ENCODE assay signal across 18 cellular contexts in genomic region chr14:50319293-50319692, GRCh38. TPM values are rescaled to one million over a fixed set of nuclear protein-coding genes. Genes with fewer than 3 reads are reported as not detected.
A peak's percentile ranks its signal among the peaks of the same experiment; 100 is the strongest.
DNase-seq lines count a peak whose midpoint lies in the region; ATAC-seq, FAIRE-seq and TF ChIP-seq lines count a peak whose summit lies in the region.
"Had no signal": no experiment of that assay in that cellular context is flagged by ENCODE, and none has a peak within 500 bp of the region (broad histone marks: within the 10 kb centered on the region; RNA-seq: fewer than 3 reads in every experiment).

No MANE protein-coding gene starts in this region.

- H3K4me3 Mint-ChIP-seq in Caco-2 (ENCODE audit: unreplicated experiment) = no peak overlapping the region
- H3K4me3 Mint-ChIP-seq in WTC11 = no peak overlapping the region
- H3K4me3 Mint-ChIP-seq: activated CD8-positive, alpha-beta T cell treated with anti-CD3 and anti-CD28 coated beads, Interleukin-2, amount 10 ng/mL, durations not matched to agents 7 days and 5 days; activated T-cell treated with anti-CD3 and anti-CD28 coated beads, Interleukin-2, amount 50 U/mL, for 72 hours had no signal

- no peak overlapping the region for H3K4ac ChIP-seq in IMR-90 (ENCODE audit: low read depth, low read length)

- H4K20me1 ChIP-seq in IMR-90 (ENCODE audit: insufficient read depth, low read length) (no peaks in the 10 kb centered on the region; the same call in 1 of the 2 replicates), GM12878 (ENCODE audit: control insufficient read depth, insufficient read depth) (no peaks in the 10 kb centered on the region; the same call in 1 of the 2 replicates), keratinocyte (ENCODE audit: control insufficient read depth, extremely low read depth, insufficient read depth, low read length) (no peaks in the 10 kb centered on the region)

- H3K9me3 Mint-ChIP-seq in Caco-2 (ENCODE audit: unreplicated experiment) (no peaks in the 10 kb centered on the region), WTC11 (peaks cover 9% of the 10 kb centered on the region)

- DNase-seq in Caco-2 = no peak
- peak; percentile 46 for DNase-seq in IMR-90
- no peak for DNase-seq in GM12878 (ENCODE audit: low read depth, low spot score)
- no peak for DNase-seq in keratinocyte (ENCODE audit: low read depth, low spot score)
- DNase-seq in DMS 273 (lab: John Stamatoyannopoulos, UW; ENCODE audit: unreplicated experiment) = no peak
- DNase-seq in WTC11 (ENCODE audit: low spot score) = no peak
- DNase-seq in RCC 7860 (ENCODE audit: low spot score) = no peak
- DNase-seq: activated CD8-positive, alpha-beta T cell treated with anti-CD3 and anti-CD28 coated beads, Interleukin-2, amount 10 ng/mL, durations not matched to agents 7 days and 5 days; activated T-cell treated with anti-CD3 and anti-CD28 coated beads, Interleukin-2, amount 50 U/mL, for 72 hours; caudate nucleus; COR-L47; left lung; NCI-H1105 treated with DMSO at 0.1 percent for 48 hours; NCI-H69; occipital lobe; substantia nigra; SW 1271 had no signal

- CTCF ChIA-PET in Caco-2 (lab: Charles Lee) = no interaction called here
- CTCF ChIA-PET in IMR-90 (lab: Yijun Ruan, JAX) = interaction anchor here (0.6 kb wide), 1 partner anchor 14 kb away, joined by 3 read pairs; no protein-coding TSS in a partner anchor
- CTCF ChIA-PET in GM12878 (lab: Yijun Ruan, JAX) = interaction anchor here (0.7 to 3.7 kb wide), 5 partner anchors 7 to 220 kb away, joined by 3 to 39 read pairs (median 6); partner anchors contain the start of genes DMAC2L and L2HGDH
- CTCF ChIA-PET in WTC11 (lab: Charles Lee) = interaction anchor here (0.6 to 2.2 kb wide), 3 partner anchors 13 to 307 kb away, joined by 3 to 11 read pairs (median 4); no protein-coding TSS in a partner anchor

- no peak overlapping the region for H3K27ac ChIP-seq in IMR-90 (ENCODE audit: insufficient read depth, low read length)
- no peak overlapping the region; the same call in 1 of the 2 replicates for H3K27ac ChIP-seq in GM12878 (ENCODE audit: control insufficient read depth, insufficient read depth)
- H3K27ac ChIP-seq in keratinocyte (ENCODE audit: control insufficient read depth, insufficient read depth, low read length) = peak overlapping the region; percentile 96

- POLR2A ChIA-PET in Caco-2 (lab: Charles Lee) = no interaction called here
- POLR2A ChIA-PET in IMR-90 (lab: Charles Lee; ENCODE audit: unreplicated experiment) = no interaction called here
- POLR2A ChIA-PET in GM12878 (lab: Charles Lee) = interaction anchor here (1.4 kb wide), 1 partner anchor 209 kb away, joined by 4 read pairs; no protein-coding TSS in a partner anchor
- POLR2A ChIA-PET in WTC11 (lab: Charles Lee) = no interaction called here

- no peak overlapping the region for H2BK5ac ChIP-seq in IMR-90 (ENCODE audit: low read depth, low read length, poor library complexity, severe bottlenecking)

- no peak overlapping the region; the same call in 1 of the 2 replicates for H3K18ac ChIP-seq in IMR-90 (ENCODE audit: low read depth, low read length)

- H3K36me3 ChIP-seq in Caco-2 (ENCODE audit: control insufficient read depth, insufficient read depth, low read length) (no peaks in the 10 kb centered on the region), IMR-90 (ENCODE audit: control insufficient read depth, insufficient read depth, low read length) (no peaks in the 10 kb centered on the region), GM12878 (ENCODE audit: control insufficient read depth in 2 of 2, insufficient read depth in 2 of 2, low read length in 1 of 2) (peaks cover 0 to 3% of the 10 kb centered on the region in 2 experiments; a peak in 2 of 4 replicates), keratinocyte (ENCODE audit: control insufficient read depth in 2 of 2, extremely low read depth in 1 of 2, insufficient read depth in 2 of 2, low read length in 2 of 2) (peaks cover 0 to 5% of the 10 kb centered on the region in 2 experiments)

- dilution Hi-C loops in IMR-90 (cut with HindIII; ENCODE audit: low sequenced_read_pairs, unreplicated experiment) (no loop called here), keratinocyte (cut with MboI; ENCODE audit: extremely low pct_ligation_motif_present, low sequenced_read_pairs) (no loop called here)

- H2BK20ac ChIP-seq in IMR-90 (ENCODE audit: low read depth, low read length) = no peak overlapping the region

- H3K4me3 ChIP-seq in Caco-2 (ENCODE audit: low read depth, low read length) = no peak overlapping the region
- H3K4me3 ChIP-seq in IMR-90 (ENCODE audit: insufficient read depth, low read depth, low read length) = no peak overlapping the region
- no peak overlapping the region for H3K4me3 ChIP-seq in GM12878
- H3K4me3 ChIP-seq in keratinocyte (ENCODE audit: control insufficient read depth in 2 of 3, extremely low read depth in 1 of 3, insufficient read depth in 2 of 3, low read depth in 1 of 3, low read length in 3 of 3) = no peak overlapping the region
- H3K4me3 ChIP-seq: left lung had no signal

- H3K27me3 Mint-ChIP-seq in Caco-2 (ENCODE audit: insufficient read depth, unreplicated experiment) = no peaks in the 10 kb centered on the region
- H3K27me3 Mint-ChIP-seq in WTC11 (ENCODE audit: low read depth) = peaks cover 1% of the 10 kb centered on the region; the same call in 1 of the 2 replicates

- H3K79me2 ChIP-seq in GM12878 (ENCODE audit: control insufficient read depth, insufficient read depth, low read length) (peaks cover 9% of the 10 kb centered on the region), keratinocyte (ENCODE audit: control insufficient read depth, insufficient read depth, low read length) (peaks cover 12% of the 10 kb centered on the region)

- H3K27me3 ChIP-seq in Caco-2 (replicated peaks; ENCODE audit: control insufficient read depth, insufficient read depth, low read length) (no peaks in the 10 kb centered on the region), IMR-90 (ENCODE audit: control insufficient read depth, insufficient read depth, low read length) (no peaks in the 10 kb centered on the region), GM12878 (replicated peaks in 1 of 2; ENCODE audit: control insufficient read depth in 2 of 2, insufficient read depth in 2 of 2, low read length in 1 of 2) (no peaks in the 10 kb centered on the region), keratinocyte (ENCODE audit: control insufficient read depth, extremely low read depth, insufficient read depth, low read length) (no peaks in the 10 kb centered on the region)
- H3K27me3 ChIP-seq: left lung had no signal

- TF ChIP-seq RAD21 in IMR-90 (IDR thresholded peaks at IDR 0.05; ENCODE audit: low read length) = no peak
- no peak for TF ChIP-seq RAD21 in GM12878 (IDR thresholded peaks at IDR 0.05; ENCODE audit: insufficient read depth, low read depth, low read length)

- H3K79me1 ChIP-seq in IMR-90 (ENCODE audit: low read depth in 1 of 2, low read length in 2 of 2) = peaks cover 5 to 37% of the 10 kb centered on the region in 2 experiments; a peak in 3 of 4 replicates

- peaks cover 8% of the 10 kb centered on the region for H3K9me1 ChIP-seq in IMR-90 (ENCODE audit: insufficient read depth, low read length)
- no peaks in the 10 kb centered on the region for H3K9me1 ChIP-seq in keratinocyte (ENCODE audit: control insufficient read depth, extremely low read depth, insufficient read depth, low read length)

- no peak for TF ChIP-seq EP300 in GM12878 (IDR thresholded peaks at IDR 0.05; ENCODE audit: borderline replicate concordance in 1 of 2, control insufficient read depth in 1 of 2, low read depth in 2 of 2, low read length in 2 of 2)

- H4K8ac ChIP-seq in IMR-90 (ENCODE audit: low read depth in 2 of 2, low read length in 2 of 2) = no peak overlapping the region

- SMC1A ChIA-PET in GM12878 (lab: Charles Lee; ENCODE audit: uncharacterized antibody, unreplicated experiment) = interaction anchor here (2.6 kb wide), 1 partner anchor 23 kb away, joined by 11 read pairs; no protein-coding TSS in a partner anchor

- intact Hi-C loops in Caco-2 (cut with micrococcal nuclease; ENCODE audit: unreplicated experiment) = no loop called here
- intact Hi-C loops in IMR-90 (cut with micrococcal nuclease) = no loop called here
- intact Hi-C loops in GM12878 (cut with micrococcal nuclease; ENCODE audit: unreplicated experiment) = loop anchor here (10.0 kb wide), 1 partner anchor 506 kb away; no protein-coding TSS in a partner anchor

- H3K56ac ChIP-seq in IMR-90 (ENCODE audit: extremely low read depth, insufficient read depth, low read length) = no peak overlapping the region

- H3K9me3 ChIP-seq in Caco-2 = no peaks in the 10 kb centered on the region
- no peaks in the 10 kb centered on the region for H3K9me3 ChIP-seq in IMR-90 (ENCODE audit: control insufficient read depth, insufficient read depth, low read length)
- H3K9me3 ChIP-seq in GM12878 (replicated peaks; ENCODE audit: control insufficient read depth, insufficient read depth, low read length) = peaks cover 2% of the 10 kb centered on the region; the same call in 1 of the 3 replicates
- H3K9me3 ChIP-seq in keratinocyte (ENCODE audit: control insufficient read depth, low read depth, low read length) = no peaks in the 10 kb centered on the region
- H3K9me3 ChIP-seq: left lung had no signal

- no peak overlapping the region for H4K91ac ChIP-seq in IMR-90 (ENCODE audit: insufficient read depth, low read depth, low read length)

- no CpG with 5 or more reads among the region's 1 CpG for WGBS in IMR-90 (ENCODE audit: extremely low coverage in 2 of 2, insufficient read length in 1 of 2), 2 experiments
- WGBS in GM12878 (ENCODE audit: insufficient coverage, insufficient replicate concordance, low lambda C conversion rate, missing lambda C conversion rate) = 57% methylated on average over 1 of the region's 1 CpG

- BruUV-seq in Caco-2 (replicated peaks; lab: Mats Ljungman, UMichigan) (no TSS peak), IMR-90 (replicated peaks; lab: Mats Ljungman, UMichigan) (no TSS peak), GM12878 (replicated peaks; lab: Mats Ljungman, UMichigan) (TSS peak; percentile 22)

- H3K27ac Mint-ChIP-seq in Caco-2 (ENCODE audit: unreplicated experiment) = peak overlapping the region; percentile 2
- no peak overlapping the region for H3K27ac Mint-ChIP-seq in WTC11
- H3K27ac Mint-ChIP-seq: activated CD8-positive, alpha-beta T cell treated with anti-CD3 and anti-CD28 coated beads, Interleukin-2, amount 10 ng/mL, durations not matched to agents 7 days and 5 days; activated T-cell treated with anti-CD3 and anti-CD28 coated beads, Interleukin-2, amount 50 U/mL, for 72 hours had no signal

- ATAC-seq in IMR-90 (ENCODE audit: low read depth) (no peak), GM12878 (no peak), GM21526 (IDR thresholded peaks at IDR 0.05; ENCODE audit: low FRiP score, unreplicated experiment) (no peak), WTC11 (no peak)
- ATAC-seq: activated CD8-positive, alpha-beta T cell treated with anti-CD3 and anti-CD28 coated beads, Interleukin-2, amount 10 ng/mL, durations not matched to agents 7 days and 5 days; activated T-cell treated with anti-CD3 and anti-CD28 coated beads, Interleukin-2, amount 50 U/mL, for 72 hours; left lung had no signal

- in situ Hi-C loops in IMR-90 (cut with MboI; ENCODE audit: low sequenced_read_pairs) = no loop called here
- in situ Hi-C loops in GM12878 (cut with MboI) = no loop called here

- H2AFZ ChIP-seq in IMR-90 (replicated peaks; ENCODE audit: low read length, poor library complexity) (no peak overlapping the region), GM12878 (ENCODE audit: control insufficient read depth, low read depth, low read length) (no peak overlapping the region), keratinocyte (ENCODE audit: control insufficient read depth, low read length) (no peak overlapping the region)

- no peak overlapping the region for H2BK120ac ChIP-seq in IMR-90 (ENCODE audit: low read depth, low read length)

- TF ChIP-seq POLR2A in IMR-90 (IDR thresholded peaks at IDR 0.05; ENCODE audit: low read depth, low read length) (no peak), GM12878 (IDR thresholded peaks at IDR 0.05; ENCODE audit: low read depth, low read length) (no peak)

- TF ChIP-seq CTCF in Caco-2 (IDR thresholded peaks at IDR 0.05; ENCODE audit: insufficient read depth in 1 of 2, low read depth in 1 of 2, low read length in 1 of 2, severe bottlenecking in 1 of 2, unreplicated experiment in 1 of 2) (no peak), IMR-90 (conservative IDR thresholded peaks at IDR 0.05; ENCODE audit: low read depth, low read length) (no peak), GM12878 (IDR thresholded peaks at IDR 0.05 in 2 of 3, conservative IDR thresholded peaks at IDR 0.05 in 1 of 3; ENCODE audit: control insufficient read depth in 2 of 3, extremely low read depth in 1 of 3, insufficient read depth in 1 of 3, low read depth in 3 of 3, low read length in 3 of 3) (no peak), keratinocyte (optimal IDR thresholded peaks at IDR 0.05 in 1 of 3, IDR thresholded peaks at IDR 0.05 in 1 of 3, conservative IDR thresholded peaks at IDR 0.05 in 1 of 3; ENCODE audit: extremely low read depth in 1 of 3, insufficient read depth in 2 of 3, low read length in 3 of 3) (no peak), WTC11 (IDR thresholded peaks at IDR 0.05) (no peak)

- H3K9ac ChIP-seq in IMR-90 (ENCODE audit: low read depth, low read length) (no peak overlapping the region), GM12878 (ENCODE audit: control insufficient read depth, insufficient read depth, low read length) (no peak overlapping the region), keratinocyte (ENCODE audit: control insufficient read depth, extremely low read depth, insufficient read depth, low read length) (peak overlapping the region; percentile 77)

- H3K4me1 Mint-ChIP-seq in Caco-2 (ENCODE audit: low read depth, unreplicated experiment) (no peaks in the 10 kb centered on the region), WTC11 (0 out of 2 replicates have a peak, but pooled peaks cover 3% of the 10 kb centered on the region)

- H3K4me2 ChIP-seq in IMR-90 (ENCODE audit: low read depth, low read length) (no peak overlapping the region; the same call in 1 of the 2 replicates), GM12878 (ENCODE audit: control insufficient read depth, insufficient read depth) (no peak overlapping the region), keratinocyte (ENCODE audit: control insufficient read depth, extremely low read depth, insufficient read depth, low read depth, low read length) (peak overlapping the region; percentile 91)

- H3K14ac ChIP-seq in IMR-90 (replicated peaks; ENCODE audit: low read depth, low read length) = 0 out of 2 replicates have a peak overlapping the region, but pooled peaks have one; percentile 1

- no peak overlapping the region for H2BK15ac ChIP-seq in IMR-90 (ENCODE audit: low read depth, low read length)

- H3K23ac ChIP-seq in IMR-90 (ENCODE audit: low read depth, low read length) = peak overlapping the region; percentile 25; the same call in 1 of the 2 replicates

- H3K4me1 ChIP-seq in Caco-2 (no peaks in the 10 kb centered on the region; the same call in 1 of the 2 replicates), IMR-90 (ENCODE audit: control insufficient read depth, insufficient read depth, low read length) (peaks cover 9% of the 10 kb centered on the region), GM12878 (ENCODE audit: control insufficient read depth, insufficient read depth, low read length) (peaks cover 27% of the 10 kb centered on the region), keratinocyte (ENCODE audit: control insufficient read depth, extremely low read depth, insufficient read depth, low read length) (peaks cover 25% of the 10 kb centered on the region)

- no peak overlapping the region for H2AK9ac ChIP-seq in IMR-90 (replicated peaks; ENCODE audit: low read depth, low read length, poor library complexity)

- no peak for FAIRE-seq in GM12878 (lab: Jason Lieb, UNC)
- no peak for FAIRE-seq in keratinocyte (lab: Jason Lieb, UNC)
- FAIRE-seq in RCC 7860 (lab: Jason Lieb, UNC) = no peak

- RAD21 ChIA-PET in GM12878 (lab: Charles Lee; ENCODE audit: unreplicated experiment) = no interaction called here

- peaks cover 11% of the 10 kb centered on the region for H3K36me3 Mint-ChIP-seq in Caco-2 (ENCODE audit: insufficient read depth, unreplicated experiment)
- peaks cover 24% of the 10 kb centered on the region for H3K36me3 Mint-ChIP-seq in WTC11

- peak overlapping the region; percentile 11; the same call in 1 of the 2 replicates for H2AK5ac ChIP-seq in IMR-90 (ENCODE audit: low read depth, low read length)

- 0 out of 2 replicates have a peak overlapping the region, but pooled peaks have one; percentile 16 for H4K5ac ChIP-seq in IMR-90 (ENCODE audit: low read depth, low read length)

RNA-seq across cellular contexts. Expression of gene DMAC2L, which starts 7.2 kb away (rescaled TPM):
- total RNA-seq in Caco-2 (2022) (25.8 and 27.6 TPM in 2 replicates), IMR-90 (2012; rRNA removed) (3.9 and 5.0 TPM in 2 replicates), GM12878 (2014; rRNA removed) (9.5 and 11.3 TPM in 2 replicates), GM12878 (2014; rRNA removed; fragmentation: Illumina TruSeq; extraction: Trizol) (11.9 TPM in 2 replicates), GM12878 (2021) (21.4 and 22.5 TPM in 2 replicates), WTC11 (2021) (14.0 to 17.7 TPM (median 16.4 TPM) in 3 replicates)
- polyA plus RNA-seq in IMR-90 (2012; rRNA removed) (6.1 and 7.8 TPM in 2 replicates), GM12878 (2011; rRNA removed) (33.8 and 34.9 TPM in 2 replicates), GM12878 (2014; fragmentation: Illumina TruSeq; extraction: Trizol) (11.9 and 14.5 TPM in 2 replicates), GM12878 (2014; fragmentation: Nextera tagmentation; extraction: Ambion mirVana) (10 to 100 TPM; 63.7 to 76.3 TPM), GM12878 (2014; rRNA removed) (17.2 and 20.9 TPM in 2 replicates), GM12878 (2016; fragmentation: Nextera tagmentation; extraction: Ambion mirVana) (10 to 100 TPM; 34.1 to 35.8 TPM), keratinocyte (11.2 to 12.4 TPM (median 11.7 TPM) in 3 replicates)
- 2.2 and 9.5 TPM in 2 replicates for polyA plus RNA-seq in IMR-90 (2012; cell fraction: cytosol; rRNA removed)
- 6.2 and 11.8 TPM in 2 replicates for polyA plus RNA-seq in IMR-90 (2012; cell fraction: nucleus; rRNA removed; ENCODE audit: low replicate concordance)
- 38.7 and 40.8 TPM in 2 replicates for total RNA-seq in GM12878 (2013; cell fraction: nucleolus; rRNA removed)
- polyA plus RNA-seq in GM12878 (2011; ENCODE audit: low read depth) = 10.8 TPM
- 20.5 and 26.7 TPM in 2 replicates for polyA plus RNA-seq in GM12878 (2011; cell fraction: cytosol; rRNA removed)
- polyA plus RNA-seq in GM12878 (2011; cell fraction: nucleus; rRNA removed) = 15.8 and 17.5 TPM in 2 replicates
- polyA plus RNA-seq in GM12878 (2012) = 16.0 and 19.3 TPM in 2 replicates
- polyA minus RNA-seq in GM12878 (2011; rRNA and poly(A)+ RNA removed) = 14.7 and 20.0 TPM in 2 replicates
- polyA minus RNA-seq in GM12878 (2011; cell fraction: cytosol; rRNA and poly(A)+ RNA removed) = 6.4 and 6.9 TPM in 2 replicates
- 11.1 and 18.5 TPM in 2 replicates for polyA minus RNA-seq in GM12878 (2011; cell fraction: nucleus; rRNA and poly(A)+ RNA removed)
- 7.8 TPM for polyA plus RNA-seq in keratinocyte (2011; ENCODE audit: low read depth)
- polyA plus RNA-seq in keratinocyte (2011; cell fraction: cytosol; rRNA removed) = 7.7 and 9.2 TPM in 2 replicates
- 7.5 and 8.8 TPM in 2 replicates for polyA plus RNA-seq in keratinocyte (2011; cell fraction: nucleus; rRNA removed)
- polyA plus RNA-seq in keratinocyte (2012; ENCODE audit: low replicate concordance) = 8.0 and 8.7 TPM in 2 replicates
- polyA minus RNA-seq in keratinocyte = 2.4 to 10.9 TPM (median 8.1 TPM) in 3 replicates
- polyA minus RNA-seq in keratinocyte (2011; cell fraction: cytosol; rRNA and poly(A)+ RNA removed) = 7.1 TPM
- 3.0 and 5.8 TPM in 2 replicates for polyA minus RNA-seq in keratinocyte (2011; cell fraction: nucleus; rRNA and poly(A)+ RNA removed)

RNA-seq across cellular contexts. Expression of gene L2HGDH, which starts 7.3 kb away (rescaled TPM):
- total RNA-seq in Caco-2 (2022) (25.0 and 27.6 TPM in 2 replicates), IMR-90 (2012; rRNA removed) (3.8 and 5.0 TPM in 2 replicates), GM12878 (2014; rRNA removed) (13.3 and 15.9 TPM in 2 replicates), GM12878 (2014; rRNA removed; fragmentation: Illumina TruSeq; extraction: Trizol) (9.7 and 10.5 TPM in 2 replicates), GM12878 (2021) (14.1 TPM in 2 replicates), WTC11 (2021) (23.9 to 26.7 TPM (median 24.0 TPM) in 3 replicates)
- polyA plus RNA-seq in IMR-90 (2012; rRNA removed) (2.8 and 3.1 TPM in 2 replicates), GM12878 (2011; rRNA removed) (11.7 and 12.0 TPM in 2 replicates), GM12878 (2014; fragmentation: Illumina TruSeq; extraction: Trizol) (13.7 and 16.9 TPM in 2 replicates), GM12878 (2014; fragmentation: Nextera tagmentation; extraction: Ambion mirVana) (1 to 10 TPM; 2.6 to 3.0 TPM), GM12878 (2014; rRNA removed) (13.4 and 16.3 TPM in 2 replicates), GM12878 (2016; fragmentation: Nextera tagmentation; extraction: Ambion mirVana) (10 to 100 TPM; 14.4 to 18.3 TPM), keratinocyte (5.0 to 7.9 TPM (median 6.4 TPM) in 3 replicates)
- polyA plus RNA-seq in IMR-90 (2012; cell fraction: cytosol; rRNA removed) = 1.5 and 2.3 TPM in 2 replicates
- polyA plus RNA-seq in IMR-90 (2012; cell fraction: nucleus; rRNA removed; ENCODE audit: low replicate concordance) = 0.87 and 2.4 TPM in 2 replicates
- total RNA-seq in GM12878 (2013; cell fraction: nucleolus; rRNA removed) = 18.0 and 18.5 TPM in 2 replicates
- 5.8 TPM for polyA plus RNA-seq in GM12878 (2011; ENCODE audit: low read depth)
- polyA plus RNA-seq in GM12878 (2011; cell fraction: cytosol; rRNA removed) = 9.8 and 17.0 TPM in 2 replicates
- polyA plus RNA-seq in GM12878 (2011; cell fraction: nucleus; rRNA removed) = 6.1 and 10.4 TPM in 2 replicates
- polyA plus RNA-seq in GM12878 (2012) = 8.0 and 8.9 TPM in 2 replicates
- 7.0 and 8.5 TPM in 2 replicates for polyA minus RNA-seq in GM12878 (2011; rRNA and poly(A)+ RNA removed)
- 5.2 and 5.8 TPM in 2 replicates for polyA minus RNA-seq in GM12878 (2011; cell fraction: cytosol; rRNA and poly(A)+ RNA removed)
- 7.5 and 12.3 TPM in 2 replicates for polyA minus RNA-seq in GM12878 (2011; cell fraction: nucleus; rRNA and poly(A)+ RNA removed)
- 7.0 TPM for polyA plus RNA-seq in keratinocyte (2011; ENCODE audit: low read depth)
- 4.2 and 6.6 TPM in 2 replicates for polyA plus RNA-seq in keratinocyte (2011; cell fraction: cytosol; rRNA removed)
- polyA plus RNA-seq in keratinocyte (2011; cell fraction: nucleus; rRNA removed) = 5.9 and 6.5 TPM in 2 replicates
- 5.2 and 7.4 TPM in 2 replicates for polyA plus RNA-seq in keratinocyte (2012; ENCODE audit: low replicate concordance)
- 1.7 to 2.9 TPM (median 1.9 TPM) in 3 replicates for polyA minus RNA-seq in keratinocyte
- polyA minus RNA-seq in keratinocyte (2011; cell fraction: cytosol; rRNA and poly(A)+ RNA removed) = 10.7 TPM
- 5.0 and 7.8 TPM in 2 replicates for polyA minus RNA-seq in keratinocyte (2011; cell fraction: nucleus; rRNA and poly(A)+ RNA removed)
